In the genomic region with DNA sequence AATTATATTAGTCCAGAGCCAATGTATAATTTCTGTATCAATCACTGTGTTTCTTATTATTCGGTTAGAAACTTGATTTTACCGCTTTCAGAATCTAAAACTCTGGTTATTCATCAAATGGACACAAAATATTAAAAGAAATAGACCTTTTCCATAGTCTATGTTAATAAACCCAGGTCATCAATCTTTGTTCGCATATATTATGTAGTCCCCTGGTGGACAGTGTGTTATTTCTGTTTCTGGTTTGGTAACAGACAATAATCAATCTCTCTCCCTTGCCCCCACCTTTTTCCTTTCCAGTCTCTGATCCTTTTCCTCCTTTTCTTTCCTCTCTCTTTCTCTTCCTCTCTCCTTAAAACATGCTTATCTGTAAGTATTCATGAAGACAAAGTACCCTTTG, we compare ENCODE assay signal across 25 cellular contexts.
A peak's percentile ranks its signal among the peaks of the same experiment; 100 is the strongest.
DNase-seq lines count a peak whose midpoint lies in the region; ATAC-seq and TF ChIP-seq lines count a peak whose summit lies in the region.
"Had no signal": no experiment of that assay in that cellular context is flagged by ENCODE, and none has a peak within 500 bp of the region (broad histone marks: within the 10 kb centered on the region; RNA-seq: fewer than 3 reads in every experiment).

No MANE protein-coding gene starts in this region.

- TF ChIP-seq CTCF in LNCAP (IDR thresholded peaks at IDR 0.05), result peak; percentile 32; the same call in 1 of the 2 replicates
- TF ChIP-seq CTCF in endothelial cell (IDR thresholded peaks at IDR 0.05; ENCODE audit: unreplicated experiment), result no peak
- no peak for TF ChIP-seq CTCF in neural progenitor cell (IDR thresholded peaks at IDR 0.05)

- ATAC-seq in HG03354 (IDR thresholded peaks at IDR 0.05; ENCODE audit: poor library complexity, severe bottlenecking, unreplicated experiment), result no peak
- ATAC-seq: Right ventricle myocardium inferior had no signal

- peak overlapping the region; percentile 65 for H3K27ac Mint-ChIP-seq in endothelial cell (ENCODE audit: unreplicated experiment)
- no peak overlapping the region for H3K27ac Mint-ChIP-seq in neural progenitor cell
- H3K27ac Mint-ChIP-seq: CD4-positive, alpha-beta memory T cell; IgD-negative memory B cell had no signal

- H3K9me3 Mint-ChIP-seq in endothelial cell (ENCODE audit: unreplicated experiment), result peaks cover 5% of the 10 kb centered on the region
- peaks cover 9% of the 10 kb centered on the region for H3K9me3 Mint-ChIP-seq in neural progenitor cell

- H3K9ac ChIP-seq in neural progenitor cell, result peak overlapping the region; percentile 2
- H3K9ac ChIP-seq: BLaER1 treated with 17β-estradiol and CSF1 and Interleukin-3, amounts not matched to agents 10 nM and 100 nM; KMS-11 had no signal

- peaks cover 8% of the 10 kb centered on the region for H3K4me1 ChIP-seq in neural progenitor cell
- H3K4me1 ChIP-seq: BLaER1 treated with 17β-estradiol and CSF1 and Interleukin-3, amounts not matched to agents 10 nM and 100 nM had no signal

- H3K4me3 Mint-ChIP-seq in endothelial cell (ENCODE audit: unreplicated experiment) (peak overlapping the region; percentile 5), neural progenitor cell (no peak overlapping the region)
- H3K4me3 Mint-ChIP-seq: CD4-positive, alpha-beta memory T cell had no signal

- no peak overlapping the region for H3K4me3 ChIP-seq in neural progenitor cell
- H3K4me3 ChIP-seq: BLaER1 treated with 17β-estradiol and CSF1 and Interleukin-3, amounts not matched to agents 10 nM and 100 nM; PC-9; SJSA1 had no signal

- H3K79me2 ChIP-seq in neural progenitor cell (ENCODE audit: low read depth), result no peaks in the 10 kb centered on the region

- no peak overlapping the region for H3K27ac ChIP-seq in neural progenitor cell
- H3K27ac ChIP-seq: BLaER1 treated with 17β-estradiol and CSF1 and Interleukin-3, amounts not matched to agents 10 nM and 100 nM; KMS-11; PC-9; SJSA1 had no signal

- H3K27me3 Mint-ChIP-seq in endothelial cell (ENCODE audit: unreplicated experiment), result peaks cover 4% of the 10 kb centered on the region
- H3K27me3 Mint-ChIP-seq in neural progenitor cell (ENCODE audit: insufficient read depth, low read depth), result peaks cover 2% of the 10 kb centered on the region
- H3K27me3 Mint-ChIP-seq: CD4-positive, alpha-beta memory T cell; IgD-negative memory B cell had no signal

- H3K4me1 Mint-ChIP-seq in endothelial cell (ENCODE audit: unreplicated experiment) (peaks cover 13% of the 10 kb centered on the region), neural progenitor cell (peaks cover 19% of the 10 kb centered on the region)
- H3K4me1 Mint-ChIP-seq: CD4-positive, alpha-beta memory T cell; IgD-negative memory B cell had no signal

- H3F3A ChIP-seq in neural progenitor cell (ENCODE audit: low read depth), result no peaks in the 10 kb centered on the region

- no peak overlapping the region for H3K4me2 ChIP-seq in neural progenitor cell
- H3K4me2 ChIP-seq: BLaER1 treated with 17β-estradiol and CSF1 and Interleukin-3, amounts not matched to agents 10 nM and 100 nM; KMS-11; PC-9 had no signal

- no peaks in the 10 kb centered on the region for H3K36me3 ChIP-seq in neural progenitor cell
- H3K36me3 ChIP-seq: BLaER1 treated with 17β-estradiol and CSF1 and Interleukin-3, amounts not matched to agents 10 nM and 100 nM; SJSA1 had no signal

- DNase-seq in NCI-H146 (lab: John Stamatoyannopoulos, UW) (peak; percentile 3), NCI-H146 treated with DMSO at 0.1 percent for 48 hours (lab: John Stamatoyannopoulos, UW; ENCODE audit: unreplicated experiment) (no peak), endothelial cell (ENCODE audit: low spot score) (no peak), neural progenitor cell (ENCODE audit: low spot score) (no peak), midbrain (lab: John Stamatoyannopoulos, UW) (no peak), islet precursor cell (no peak)
- DNase-seq: AML-193; CD4-positive, alpha-beta memory T cell; COR-L47; DND-41; NCI-H1048; NCI-H187; NCI-H2081 treated with DMSO at 0.1 percent for 48 hours; NCI-H446; NCI-H524 treated with DMSO at 0.1 percent for 48 hours; NCI-H82; NK-92 treated with Interleukin-12 subunit alpha and Interleukin-12 subunit beta, amount 100 ng/mL, for 24 hours; PC-9 had no signal

- H2AFZ ChIP-seq in neural progenitor cell (replicated peaks), result no peak overlapping the region
- H2AFZ ChIP-seq: PC-9 had no signal

- no peaks in the 10 kb centered on the region for H3K27me3 ChIP-seq in neural progenitor cell
- H3K27me3 ChIP-seq: BLaER1 treated with 17β-estradiol and CSF1 and Interleukin-3, amounts not matched to agents 10 nM and 100 nM; SJSA1 had no signal

- H3K36me3 Mint-ChIP-seq in endothelial cell (ENCODE audit: low read depth, unreplicated experiment) (peaks cover 3% of the 10 kb centered on the region), neural progenitor cell (peaks cover 6% of the 10 kb centered on the region)
- H3K36me3 Mint-ChIP-seq: CD4-positive, alpha-beta memory T cell; IgD-negative memory B cell had no signal

- H4K20me1 ChIP-seq in neural progenitor cell (ENCODE audit: low read depth), result no peaks in the 10 kb centered on the region
- H4K20me1 ChIP-seq: BLaER1 treated with 17β-estradiol and CSF1 and Interleukin-3, amounts not matched to agents 10 nM and 100 nM had no signal

- no peaks in the 10 kb centered on the region for H3K9me3 ChIP-seq in neural progenitor cell (ENCODE audit: low read depth)
- H3K9me3 ChIP-seq: SJSA1 had no signal
